Comparison of ENCODE assay signal across 10 cellular contexts in genomic region chr2:10446631-10447030, GRCh38. TPM values are rescaled to one million over a fixed set of nuclear protein-coding genes. Genes with fewer than 3 reads are reported as not detected.
A peak's percentile ranks its signal among the peaks of the same experiment; 100 is the strongest.
DNase-seq lines count a peak whose midpoint lies in the region; ATAC-seq and TF ChIP-seq lines count a peak whose summit lies in the region.
"Had no signal": no experiment of that assay in that cellular context is flagged by ENCODE, and none has a peak within 500 bp of the region (broad histone marks: within the 10 kb centered on the region; RNA-seq: fewer than 3 reads in every experiment).

No MANE protein-coding gene starts in this region.

- H3K4me1 ChIP-seq in ascending aorta (peaks cover 7 to 33% of the 10 kb centered on the region in 2 donors), mucosa of rectum (ENCODE audit: control insufficient read depth in 2 of 2, insufficient read depth in 2 of 2, low read length in 2 of 2) (peaks cover 33 to 34% of the 10 kb centered on the region in 2 donors)

- no peaks in the 10 kb centered on the region for H3K27me3 ChIP-seq in HL-60 (ENCODE audit: insufficient read depth, poor library complexity, severe bottlenecking)
- H3K27me3 ChIP-seq in ascending aorta: no peaks in the 10 kb centered on the region
- H3K27me3 ChIP-seq in mucosa of rectum (ENCODE audit: control insufficient read depth in 2 of 2, insufficient read depth in 2 of 2, low read length in 2 of 2): no peaks in the 10 kb centered on the region
- H3K27me3 ChIP-seq: SJSA1 had no signal

- no peaks in the 10 kb centered on the region for H3K9me3 ChIP-seq in ascending aorta
- no peaks in the 10 kb centered on the region for H3K9me3 ChIP-seq in mucosa of rectum (ENCODE audit: control insufficient read depth in 2 of 2, low read length in 2 of 2)

- H3K36me3 ChIP-seq in ascending aorta (peaks cover 20 to 30% of the 10 kb centered on the region in 2 donors), mucosa of rectum (ENCODE audit: control insufficient read depth in 2 of 2, insufficient read depth in 2 of 2, low read length in 2 of 2) (peaks cover 26 to 34% of the 10 kb centered on the region in 2 donors)

- H3K9ac ChIP-seq in mucosa of rectum (ENCODE audit: low read depth in 1 of 2, low read length in 2 of 2): peak overlapping the region; percentile 36 to 87

- DNase-seq in AG09309 (ENCODE audit: low read depth) (no peak), HL-60 (ENCODE audit: low read depth in 1 of 2, low spot score in 1 of 2) (no peak), ascending aorta (ENCODE audit: low spot score in 2 of 2) (no peak), NCI-H774 (lab: John Stamatoyannopoulos, UW) (no peak)
- no peak for DNase-seq in stimulated activated CD4-positive, alpha-beta T cell treated with anti-CD3 and anti-CD28 coated beads, Interleukin-4, amount 100 ng/mL, for 1 hour
- no peak for DNase-seq in central memory CD4-positive, alpha-beta T cell
- DNase-seq: stimulated activated CD4-positive, alpha-beta T cell treated with anti-CD3 and anti-CD28 coated beads, Interleukin-2, amount 100 ng/mL, for 24 hours had no signal

- peak overlapping the region; percentile 19 for H3K4me3 ChIP-seq in AG09309 (ENCODE audit: control insufficient read depth, low read depth, low read length)
- peak overlapping the region; percentile 53 for H3K4me3 ChIP-seq in HL-60 (replicated peaks; ENCODE audit: insufficient read depth, low read length)
- peak overlapping the region; percentile 69 to 75 for H3K4me3 ChIP-seq in ascending aorta
- H3K4me3 ChIP-seq in mucosa of rectum (ENCODE audit: low read length in 2 of 2): peak overlapping the region; percentile 68 to 85

- no peak for TF ChIP-seq CTCF in AG09309 (IDR thresholded peaks at IDR 0.05; ENCODE audit: control insufficient read depth, insufficient read depth, low read depth, low read length, missing control alignments)
- no peak for TF ChIP-seq CTCF in HL-60 (IDR thresholded peaks at IDR 0.05; ENCODE audit: insufficient read depth, low read length)
- no peak for TF ChIP-seq CTCF in ascending aorta (IDR thresholded peaks at IDR 0.05)

- ATAC-seq in HG03469 (IDR thresholded peaks at IDR 0.05; ENCODE audit: unreplicated experiment): no peak

- H3K27ac ChIP-seq in HL-60 (replicated peaks): peak overlapping the region; percentile 85
- H3K27ac ChIP-seq in ascending aorta: peak overlapping the region; percentile 87 to 93
- H3K27ac ChIP-seq in mucosa of rectum (ENCODE audit: low read depth in 2 of 2, low read length in 2 of 2): no peak overlapping the region

- intact Hi-C loops in ascending aorta (cut with DNase I): loop anchor here (5.0 to 10.0 kb wide), 5 partner anchors 144 to 961 kb away; partner anchors contain the start of genes CYS1, HPCAL1, PDIA6 and SLC66A3

RNA-seq across cellular contexts. Expression of gene ODC1, which starts 1.5 kb away (rescaled TPM):
- 82.8 TPM for total RNA-seq in ascending aorta

Comparison
In these comparisons a context has a peak if more than half of its experiments do, and no peak if none do; other contexts are left out.
1. H3K4me3 ChIP-seq: peak in every context shown above with its lines; median percentile 76 in mucosa of rectum; 72 in ascending aorta; 53 in HL-60; 19 in AG09309.
2. H3K27ac ChIP-seq: peak in HL-60 (single experiment) and ascending aorta (2 of 2); none in mucosa of rectum (0 of 2).